In the genomic region with DNA sequence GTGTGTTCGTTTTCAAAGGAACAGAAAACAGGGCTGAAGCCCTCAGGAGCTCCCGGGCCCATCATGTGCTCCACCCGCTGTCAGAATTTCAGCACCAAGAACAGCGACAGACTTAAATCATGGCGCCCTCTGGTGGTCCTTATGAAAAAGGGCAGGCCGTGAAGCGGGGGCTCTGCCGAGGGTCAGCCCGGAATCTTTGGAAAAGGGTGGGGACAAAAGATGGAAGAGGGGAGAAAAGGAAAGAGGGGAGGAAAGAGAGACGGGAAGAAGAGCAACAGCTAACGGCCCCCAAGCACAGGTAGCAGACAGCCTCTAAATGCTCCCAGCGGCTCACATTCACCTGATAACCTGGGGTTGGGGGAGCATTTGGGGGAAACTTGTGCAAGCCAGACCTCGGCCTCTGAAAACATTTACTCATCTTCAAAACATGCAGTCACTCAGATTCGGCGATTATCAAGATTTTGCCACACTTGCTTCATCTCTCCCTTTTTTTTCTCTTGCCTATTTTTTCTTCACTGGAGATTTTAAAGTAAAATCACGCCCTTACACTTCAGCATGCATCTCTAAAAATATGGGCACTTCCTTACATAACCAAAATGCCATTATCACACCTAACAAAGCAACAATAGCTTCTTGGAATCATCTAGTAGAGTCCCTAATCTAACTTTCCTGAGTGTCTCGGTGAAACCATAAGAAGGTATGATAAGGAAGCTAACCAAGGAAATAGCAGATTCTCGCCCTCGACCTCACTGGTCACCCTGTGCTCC, we compare ENCODE assay signal across 8 cellular contexts. TPM values are rescaled to one million over a fixed set of nuclear protein-coding genes. Genes with fewer than 3 reads are reported as not detected.
A peak's percentile ranks its signal among the peaks of the same experiment; 100 is the strongest.
DNase-seq lines count a peak whose midpoint lies in the region; ATAC-seq and TF ChIP-seq lines count a peak whose summit lies in the region.

No MANE protein-coding gene starts in this region.

- peaks cover 24% of the 10 kb centered on the region for H3K27me3 Mint-ChIP-seq in activated CD4-positive, alpha-beta T cell treated with anti-CD3 and anti-CD28 coated beads for 36 hours

- no peaks in the 10 kb centered on the region for H3K27me3 ChIP-seq in colonic mucosa

- no peak overlapping the region for H3K27ac Mint-ChIP-seq in activated CD4-positive, alpha-beta T cell treated with anti-CD3 and anti-CD28 coated beads for 36 hours

- no peak overlapping the region for H3K9ac ChIP-seq in colonic mucosa (ENCODE audit: low read depth in 2 of 2, low read length in 2 of 2)

- H3K4me3 Mint-ChIP-seq in activated CD4-positive, alpha-beta T cell treated with anti-CD3 and anti-CD28 coated beads for 36 hours = no peak overlapping the region

- peak; percentile 86 for DNase-seq in AG20443 (ENCODE audit: low spot score)
- peak; percentile 59 for DNase-seq in GM19240 (ENCODE audit: insufficient read length, low spot score)
- DNase-seq in NCI-H2107 treated with DMSO at 0.1 percent for 48 hours (lab: John Stamatoyannopoulos, UW; ENCODE audit: unreplicated experiment) = peak; percentile 29
- peak; percentile 67 for DNase-seq in activated CD4-positive, alpha-beta T cell treated with anti-CD3 and anti-CD28 coated beads for 36 hours
- peak; percentile 27 for DNase-seq in colonic mucosa
- peak; percentile 82 to 87 for DNase-seq in lung microvascular endothelial cell (ENCODE audit: low read depth in 2 of 2)
- DNase-seq in stimulated activated CD8-positive, alpha-beta memory T cell treated with anti-CD3 and anti-CD28 coated beads, Interleukin-4, amount 100 ng/mL, for 48 hours = peak; percentile 63
- DNase-seq in posterior vena cava (ENCODE audit: low spot score) = no peak

- no peak overlapping the region for H3K4me3 ChIP-seq in colonic mucosa

- ATAC-seq in activated CD4-positive, alpha-beta T cell treated with anti-CD3 and anti-CD28 coated beads for 36 hours = peak; percentile 60

- peaks cover 4% of the 10 kb centered on the region for H3K9me3 Mint-ChIP-seq in activated CD4-positive, alpha-beta T cell treated with anti-CD3 and anti-CD28 coated beads for 36 hours (ENCODE audit: low read depth)

- CTCF ChIA-PET in activated CD4-positive, alpha-beta T cell treated with anti-CD3 and anti-CD28 coated beads for 36 hours (lab: Charles Lee) = interaction anchor here (0.6 to 2.0 kb wide), 14 partner anchors 9 to 964 kb away, joined by 3 to 9 read pairs (median 4); no protein-coding TSS in a partner anchor

- TF ChIP-seq CTCF in colonic mucosa (IDR thresholded peaks at IDR 0.05) = peak; percentile 71

- POLR2A ChIA-PET in activated CD4-positive, alpha-beta T cell treated with anti-CD3 and anti-CD28 coated beads for 36 hours (lab: Charles Lee) = no interaction called here

- H3K9me3 ChIP-seq in colonic mucosa = no peaks in the 10 kb centered on the region

- H3K4me1 ChIP-seq in colonic mucosa = no peaks in the 10 kb centered on the region

- no peak overlapping the region for H3K27ac ChIP-seq in colonic mucosa

- H3K36me3 ChIP-seq in colonic mucosa = no peaks in the 10 kb centered on the region

- H3K36me3 Mint-ChIP-seq in activated CD4-positive, alpha-beta T cell treated with anti-CD3 and anti-CD28 coated beads for 36 hours (ENCODE audit: low read depth) = no peaks in the 10 kb centered on the region

- intact Hi-C loops in activated CD4-positive, alpha-beta T cell treated with anti-CD3 and anti-CD28 coated beads for 36 hours (cut with DNase I, micrococcal nuclease) = loop anchor here in 1 of 2 experiments (1.0 to 2.0 kb wide), 3 partner anchors 184 to 297 kb away; no protein-coding TSS in a partner anchor
- intact Hi-C loops in colonic mucosa (cut with DNase I) (loop anchor here (5.0 kb wide), 1 partner anchor 215 kb away; no protein-coding TSS in a partner anchor), posterior vena cava (cut with DNase I) (loop anchor here in 1 of 2 donors (5.0 kb wide), 1 partner anchor 215 kb away; no protein-coding TSS in a partner anchor)

- H3K4me1 Mint-ChIP-seq in activated CD4-positive, alpha-beta T cell treated with anti-CD3 and anti-CD28 coated beads for 36 hours = no peaks in the 10 kb centered on the region

RNA-seq across cellular contexts. Expression of a gene that starts 28.1 kb away (rescaled TPM):
- total RNA-seq in activated CD4-positive, alpha-beta T cell treated with anti-CD3 and anti-CD28 coated beads for 36 hours = 10 to 100 TPM; 13.0 to 14.6 TPM
- total RNA-seq in colonic mucosa = 10 to 100 TPM; 30.7 to 31.1 TPM
- total RNA-seq in lung microvascular endothelial cell = 5.7 and 8.9 TPM in 2 replicates
- total RNA-seq in posterior vena cava = 10 to 100 TPM; 23.7 to 36.3 TPM
